Comparison of ENCODE assay signal across 2 cellular contexts in the genomic region with DNA sequence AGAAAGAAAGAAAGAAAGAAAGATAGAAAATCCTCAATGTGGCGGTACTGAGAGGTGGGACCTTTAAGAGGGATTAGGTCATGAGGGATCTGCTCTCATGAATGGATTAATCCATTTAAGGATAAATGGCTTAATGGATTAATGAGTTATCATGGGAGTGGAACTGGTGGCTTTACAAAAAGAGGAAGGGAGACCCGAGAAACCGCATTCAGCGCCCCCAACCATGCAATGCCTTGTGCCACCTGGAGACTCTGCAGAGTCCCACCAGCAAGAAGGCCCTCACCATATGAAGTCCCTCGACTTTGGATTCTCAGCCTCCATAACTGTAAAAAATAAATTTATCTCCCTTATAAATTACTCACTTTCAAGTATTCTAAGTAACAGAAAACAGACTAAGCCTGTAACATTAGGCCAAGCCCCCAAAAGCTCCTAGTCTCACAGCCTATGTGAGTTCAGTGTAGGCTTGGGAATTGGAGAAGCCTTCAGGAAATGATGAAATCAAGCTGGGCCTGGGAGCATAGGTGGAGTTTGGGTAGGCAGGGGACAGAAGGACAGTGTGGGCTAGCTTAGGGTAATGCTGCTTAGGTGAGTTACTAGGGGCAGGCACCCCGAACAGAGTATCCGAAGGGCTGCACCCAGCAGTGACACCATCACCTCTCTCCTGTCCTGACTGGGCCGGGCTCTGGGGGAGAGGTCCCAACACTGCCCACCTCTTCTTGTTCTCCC.
TF ChIP-seq lines count a peak whose summit lies in the region.

No MANE protein-coding gene starts in this region.

TF ChIP-seq in SK-N-SH, 30 proteins besides CTCF, POLR2A, EP300 and RAD21 (continued from another document):
- TF ChIP-seq POLR2AphosphoS5 (IDR thresholded peaks at IDR 0.05; ENCODE audit: low read depth, low read length) (no peak), ELF1 (IDR thresholded peaks at IDR 0.05) (no peak), CHD2 (IDR thresholded peaks at IDR 0.05; ENCODE audit: low read length, partially characterized antibody) (no peak), RXRA (IDR thresholded peaks at IDR 0.05; ENCODE audit: borderline replicate concordance, low read depth) (no peak), EZH2phosphoT487 (IDR thresholded peaks at IDR 0.05; ENCODE audit: borderline replicate concordance, low read depth) (no peak), TEAD4 (IDR thresholded peaks at IDR 0.05; ENCODE audit: borderline replicate concordance, insufficient read depth) (no peak)

TF ChIP-seq in SK-N-SH treated with all-trans-retinoic acid at 6 μM for 48 hours, 23 proteins besides CTCF, POLR2A, EP300 and RAD21 (continued from another document):
- TF ChIP-seq, protein P1, sequence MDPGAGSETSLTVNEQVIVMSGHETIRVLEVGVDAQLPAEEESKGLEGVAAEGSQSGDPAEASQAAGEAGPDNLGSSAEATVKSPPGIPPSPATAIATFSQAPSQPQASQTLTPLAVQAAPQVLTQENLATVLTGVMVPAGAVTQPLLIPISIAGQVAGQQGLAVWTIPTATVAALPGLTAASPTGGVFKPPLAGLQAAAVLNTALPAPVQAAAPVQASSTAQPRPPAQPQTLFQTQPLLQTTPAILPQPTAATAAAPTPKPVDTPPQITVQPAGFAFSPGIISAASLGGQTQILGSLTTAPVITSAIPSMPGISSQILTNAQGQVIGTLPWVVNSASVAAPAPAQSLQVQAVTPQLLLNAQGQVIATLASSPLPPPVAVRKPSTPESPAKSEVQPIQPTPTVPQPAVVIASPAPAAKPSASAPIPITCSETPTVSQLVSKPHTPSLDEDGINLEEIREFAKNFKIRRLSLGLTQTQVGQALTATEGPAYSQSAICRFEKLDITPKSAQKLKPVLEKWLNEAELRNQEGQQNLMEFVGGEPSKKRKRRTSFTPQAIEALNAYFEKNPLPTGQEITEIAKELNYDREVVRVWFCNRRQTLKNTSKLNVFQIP (CRISPR knock-in tag; IDR thresholded peaks at IDR 0.05; ENCODE audit: borderline replicate concordance, low read depth) = no peak
- TF ChIP-seq, protein P2, sequence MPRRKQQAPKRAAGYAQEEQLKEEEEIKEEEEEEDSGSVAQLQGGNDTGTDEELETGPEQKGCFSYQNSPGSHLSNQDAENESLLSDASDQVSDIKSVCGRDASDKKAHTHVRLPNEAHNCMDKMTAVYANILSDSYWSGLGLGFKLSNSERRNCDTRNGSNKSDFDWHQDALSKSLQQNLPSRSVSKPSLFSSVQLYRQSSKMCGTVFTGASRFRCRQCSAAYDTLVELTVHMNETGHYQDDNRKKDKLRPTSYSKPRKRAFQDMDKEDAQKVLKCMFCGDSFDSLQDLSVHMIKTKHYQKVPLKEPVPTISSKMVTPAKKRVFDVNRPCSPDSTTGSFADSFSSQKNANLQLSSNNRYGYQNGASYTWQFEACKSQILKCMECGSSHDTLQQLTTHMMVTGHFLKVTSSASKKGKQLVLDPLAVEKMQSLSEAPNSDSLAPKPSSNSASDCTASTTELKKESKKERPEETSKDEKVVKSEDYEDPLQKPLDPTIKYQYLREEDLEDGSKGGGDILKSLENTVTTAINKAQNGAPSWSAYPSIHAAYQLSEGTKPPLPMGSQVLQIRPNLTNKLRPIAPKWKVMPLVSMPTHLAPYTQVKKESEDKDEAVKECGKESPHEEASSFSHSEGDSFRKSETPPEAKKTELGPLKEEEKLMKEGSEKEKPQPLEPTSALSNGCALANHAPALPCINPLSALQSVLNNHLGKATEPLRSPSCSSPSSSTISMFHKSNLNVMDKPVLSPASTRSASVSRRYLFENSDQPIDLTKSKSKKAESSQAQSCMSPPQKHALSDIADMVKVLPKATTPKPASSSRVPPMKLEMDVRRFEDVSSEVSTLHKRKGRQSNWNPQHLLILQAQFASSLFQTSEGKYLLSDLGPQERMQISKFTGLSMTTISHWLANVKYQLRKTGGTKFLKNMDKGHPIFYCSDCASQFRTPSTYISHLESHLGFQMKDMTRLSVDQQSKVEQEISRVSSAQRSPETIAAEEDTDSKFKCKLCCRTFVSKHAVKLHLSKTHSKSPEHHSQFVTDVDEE (CRISPR knock-in tag; IDR thresholded peaks at IDR 0.05) = no peak
- no peak for TF ChIP-seq TOX (CRISPR knock-in tag; IDR thresholded peaks at IDR 0.05; ENCODE audit: borderline replicate concordance)
- TF ChIP-seq RARB (CRISPR knock-in tag; IDR thresholded peaks at IDR 0.05) = no peak
- TF ChIP-seq SNAI2 (CRISPR knock-in tag; IDR thresholded peaks at IDR 0.05) = no peak
- TF ChIP-seq, protein P3, sequence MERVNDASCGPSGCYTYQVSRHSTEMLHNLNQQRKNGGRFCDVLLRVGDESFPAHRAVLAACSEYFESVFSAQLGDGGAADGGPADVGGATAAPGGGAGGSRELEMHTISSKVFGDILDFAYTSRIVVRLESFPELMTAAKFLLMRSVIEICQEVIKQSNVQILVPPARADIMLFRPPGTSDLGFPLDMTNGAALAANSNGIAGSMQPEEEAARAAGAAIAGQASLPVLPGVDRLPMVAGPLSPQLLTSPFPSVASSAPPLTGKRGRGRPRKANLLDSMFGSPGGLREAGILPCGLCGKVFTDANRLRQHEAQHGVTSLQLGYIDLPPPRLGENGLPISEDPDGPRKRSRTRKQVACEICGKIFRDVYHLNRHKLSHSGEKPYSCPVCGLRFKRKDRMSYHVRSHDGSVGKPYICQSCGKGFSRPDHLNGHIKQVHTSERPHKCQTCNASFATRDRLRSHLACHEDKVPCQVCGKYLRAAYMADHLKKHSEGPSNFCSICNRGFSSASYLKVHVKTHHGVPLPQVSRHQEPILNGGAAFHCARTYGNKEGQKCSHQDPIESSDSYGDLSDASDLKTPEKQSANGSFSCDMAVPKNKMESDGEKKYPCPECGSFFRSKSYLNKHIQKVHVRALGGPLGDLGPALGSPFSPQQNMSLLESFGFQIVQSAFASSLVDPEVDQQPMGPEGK (CRISPR knock-in tag; IDR thresholded peaks at IDR 0.05; ENCODE audit: borderline replicate concordance) = no peak
